8 cellular contexts compared by ENCODE assay signal in the genomic region with DNA sequence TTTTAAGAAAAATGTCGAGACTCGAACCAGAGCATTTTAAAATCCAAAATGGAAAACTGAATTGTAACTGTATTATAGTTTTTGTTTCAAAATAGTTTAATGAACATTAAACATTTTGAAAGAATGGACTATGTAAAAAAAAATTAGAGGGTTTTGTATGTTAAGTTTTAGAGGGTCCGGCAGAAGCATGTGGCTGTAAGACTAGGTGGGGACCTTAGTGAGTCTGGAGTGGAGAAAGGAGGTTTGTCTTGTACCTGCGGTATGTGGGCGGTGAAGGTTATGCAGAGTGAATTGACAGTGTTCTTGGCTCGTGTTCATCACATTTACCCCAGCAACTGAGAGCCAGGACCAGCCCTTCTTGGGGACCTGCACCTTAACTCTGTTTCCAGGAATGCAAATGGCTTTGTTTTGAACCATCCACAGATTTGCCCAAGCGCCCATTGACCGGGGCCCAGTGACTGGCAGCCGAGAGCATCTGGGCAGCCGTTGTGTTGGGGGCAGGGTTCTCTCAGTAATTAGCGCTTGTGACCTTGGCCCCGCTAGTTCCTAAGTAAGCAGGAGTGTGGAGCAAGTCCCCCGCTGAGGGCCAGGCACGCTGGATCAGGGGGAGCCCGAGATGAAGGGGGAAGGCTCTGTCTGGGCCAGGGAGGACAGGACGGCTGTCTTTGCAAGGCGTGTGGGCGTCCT. TPM values are rescaled to one million over a fixed set of nuclear protein-coding genes. Genes with fewer than 3 reads are reported as not detected.
DNase-seq lines count a peak whose midpoint lies in the region; ATAC-seq, FAIRE-seq and TF ChIP-seq lines count a peak whose summit lies in the region.

No MANE protein-coding gene starts in this region.

- peak; percentile 57; the same call in 1 of the 2 replicates for TF ChIP-seq RAD21 in HepG2 (CRISPR knock-in tag; IDR thresholded peaks at IDR 0.05)

- CTCF ChIA-PET in HepG2 (lab: Yijun Ruan, JAX; ENCODE audit: low intra/inter-chr PET ratio, low total read pairs), result no interaction called here

- 2% methylated on average over 18 of the region's 18 CpGs for WGBS in HepG2 (ENCODE audit: low lambda C conversion rate)
- WGBS in testis, 2 donors, result 31 to 36% methylated on average over 16 to 18 of the region's 18 CpGs

- peak; percentile 72 to 94 for TF ChIP-seq POLR2A in HepG2 (IDR thresholded peaks at IDR 0.05; ENCODE audit: insufficient read depth in 1 of 2, low read depth in 2 of 2, low read length in 2 of 2)
- TF ChIP-seq POLR2A in testis (IDR thresholded peaks at IDR 0.05), result no peak
- TF ChIP-seq POLR2A in GM18505 (IDR thresholded peaks at IDR 0.05; ENCODE audit: borderline replicate concordance, extremely low read depth, insufficient read depth, insufficient read length), result no peak

- intact Hi-C loops in HepG2 (cut with micrococcal nuclease; ENCODE audit: unreplicated experiment), result loop anchor here (1.0 to 5.0 kb wide), 4 partner anchors 24 to 121 kb away; no protein-coding TSS in a partner anchor
- intact Hi-C loops in testis (cut with DNase I; ENCODE audit: low total_unique reads), result no loop called here

- H3K4me3 ChIP-seq in DND-41 (ENCODE audit: low read depth in 1 of 2, low read length in 2 of 2) (peak overlapping the region; percentile 39 to 66), brain microvascular endothelial cell (ENCODE audit: low read depth, low read length) (peak overlapping the region; percentile 66), HepG2 (replicated peaks in 1 of 3; ENCODE audit: insufficient read depth in 1 of 3, low read depth in 2 of 3, low read length in 3 of 3) (peak overlapping the region; percentile 68 to 81 (median 69)), testis (peak overlapping the region; percentile 98 to 100)

- H3K79me2 ChIP-seq in DND-41 (ENCODE audit: insufficient read depth, low read length) (peaks cover 47% of the 10 kb centered on the region), HepG2 (ENCODE audit: insufficient read depth, low read length) (peaks cover 35% of the 10 kb centered on the region)

- H4K20me1 ChIP-seq in DND-41 (ENCODE audit: insufficient read depth, low read length) (peaks cover 34% of the 10 kb centered on the region), HepG2 (ENCODE audit: insufficient read depth, low read length) (peaks cover 26% of the 10 kb centered on the region)

- BruUV-seq in HepG2 (replicated peaks; lab: Mats Ljungman, UMichigan), result TSS peak; percentile 89

- DNase-seq in DND-41 (peak; percentile 32), NCI-H524 treated with DMSO at 0.1 percent for 48 hours (lab: John Stamatoyannopoulos, UW) (peak; percentile 7), brain microvascular endothelial cell (no peak), HepG2 (ENCODE audit: low spot score) (peak; percentile 85), testis (peak; percentile 78)

- H3K4me1 ChIP-seq in DND-41 (ENCODE audit: insufficient read depth, low read length) (peaks cover 26% of the 10 kb centered on the region), HepG2 (ENCODE audit: insufficient read depth, low read length) (peaks cover 40% of the 10 kb centered on the region), testis (peaks cover 12% of the 10 kb centered on the region)

- H3K4me2 ChIP-seq in DND-41 (ENCODE audit: insufficient read depth, low read length) (peak overlapping the region; percentile 63), HepG2 (ENCODE audit: low read depth, low read length) (peak overlapping the region; percentile 95)

- H3K27me3 ChIP-seq in DND-41 (ENCODE audit: insufficient read depth, low read length, poor library complexity), result no peaks in the 10 kb centered on the region
- H3K27me3 ChIP-seq in brain microvascular endothelial cell (replicated peaks), result no peaks in the 10 kb centered on the region
- no peaks in the 10 kb centered on the region; a peak in 1 of 5 replicates for H3K27me3 ChIP-seq in HepG2 (ENCODE audit: control insufficient read depth in 1 of 2, insufficient read depth in 2 of 2, low read length in 2 of 2)
- H3K27me3 ChIP-seq in testis, result no peaks in the 10 kb centered on the region

- H3K36me3 ChIP-seq in DND-41 (ENCODE audit: insufficient read depth, low read length), result peaks cover 33% of the 10 kb centered on the region
- peaks cover 33% of the 10 kb centered on the region for H3K36me3 ChIP-seq in brain microvascular endothelial cell (replicated peaks)
- peaks cover 0 to 12% of the 10 kb centered on the region in 2 experiments; a peak in 2 of 5 replicates for H3K36me3 ChIP-seq in HepG2 (replicated peaks in 1 of 2; ENCODE audit: control insufficient read depth in 1 of 2, insufficient read depth in 2 of 2, low read length in 2 of 2)
- H3K36me3 ChIP-seq in testis (ENCODE audit: low read depth, missing control alignments), result no peaks in the 10 kb centered on the region

- H3K9ac ChIP-seq in DND-41 (ENCODE audit: low read depth, low read length) (peak overlapping the region; percentile 90), HepG2 (ENCODE audit: insufficient read depth, low read depth, low read length) (peak overlapping the region; percentile 99)

- ATAC-seq in DND-41 (ENCODE audit: insufficient read depth, low read depth) (no peak), HepG2 (peak; percentile 21), HG03039 (IDR thresholded peaks at IDR 0.05; ENCODE audit: unreplicated experiment) (no peak), GM18505 (IDR thresholded peaks at IDR 0.05; ENCODE audit: unreplicated experiment) (no peak), HG02763 (IDR thresholded peaks at IDR 0.05; ENCODE audit: unreplicated experiment) (no peak)

- no peaks in the 10 kb centered on the region for H3K9me3 ChIP-seq in DND-41 (ENCODE audit: insufficient read depth, low read length, severe bottlenecking)
- H3K9me3 ChIP-seq in HepG2 (ENCODE audit: low read length), result no peaks in the 10 kb centered on the region
- H3K9me3 ChIP-seq in testis, result no peaks in the 10 kb centered on the region

- POLR2A ChIA-PET in HepG2 (lab: Yijun Ruan, JAX), result interaction anchor here (0.8 to 5.5 kb wide), 17 partner anchors 9 to 866 kb away, joined by 3 to 217 read pairs (median 11); a partner anchor contains a TSS

- H3K27ac ChIP-seq in DND-41 (ENCODE audit: low read length) (peak overlapping the region; percentile 97), brain microvascular endothelial cell (peak overlapping the region; percentile 99), HepG2 (ENCODE audit: extremely low read length, insufficient read depth, low read length) (peak overlapping the region; percentile 99), testis (peak overlapping the region; percentile 99 to 100)

- TF ChIP-seq EP300 in HepG2 (IDR thresholded peaks at IDR 0.05; ENCODE audit: low read depth in 2 of 2, low read length in 2 of 2) (peak; percentile 69 to 79; a peak in 3 of 4 replicates), HepG2 (CRISPR knock-in tag; IDR thresholded peaks at IDR 0.05; ENCODE audit: borderline replicate concordance) (peak; percentile 87)

- FAIRE-seq in HepG2 (lab: Jason Lieb, UNC), result peak; percentile 72

- TF ChIP-seq CTCF in DND-41 (IDR thresholded peaks at IDR 0.05; ENCODE audit: borderline replicate concordance, extremely low read depth, low read length, poor library complexity, severe bottlenecking), result no peak
- TF ChIP-seq CTCF in brain microvascular endothelial cell (IDR thresholded peaks at IDR 0.05; ENCODE audit: low read depth, low read length, missing control alignments), result no peak
- TF ChIP-seq CTCF in HepG2 (CRISPR knock-in tag; IDR thresholded peaks at IDR 0.05), result peak; percentile 43
- no peak for TF ChIP-seq CTCF in testis (IDR thresholded peaks at IDR 0.05)

- in situ Hi-C loops in brain microvascular endothelial cell (cut with HindIII; ENCODE audit: low pct_ligation_motif_present, low sequenced_read_pairs) (no loop called here), HepG2 (cut with HindIII; ENCODE audit: extremely low pct_ligation_motif_present, low pct_unique_long_range_greater_than_20kb) (loop anchor here (5.0 kb wide), 1 partner anchor 66 kb away; no protein-coding TSS in a partner anchor)

- H2AFZ ChIP-seq in DND-41 (ENCODE audit: low read depth, low read length), result no peak overlapping the region
- H2AFZ ChIP-seq in HepG2 (ENCODE audit: low read length), result no peak overlapping the region

TF ChIP-seq in HepG2, 621 proteins besides CTCF, POLR2A, EP300 and RAD21 (continues in another document):
- TF ChIP-seq MXD4 (CRISPR knock-in tag; IDR thresholded peaks at IDR 0.05), result peak; percentile 11; the same call in 1 of the 2 replicates
- 0 out of 2 replicates have a peak, but pooled peaks have one; percentile 19 for TF ChIP-seq KMT2A (CRISPR knock-in tag; IDR thresholded peaks at IDR 0.05)
- peak; percentile 82 for TF ChIP-seq KDM2A (CRISPR knock-in tag; IDR thresholded peaks at IDR 0.05; ENCODE audit: borderline replicate concordance, low read depth)
- peak; percentile 68 for TF ChIP-seq NFIC (IDR thresholded peaks at IDR 0.05; ENCODE audit: low read length)

RNA-seq across cellular contexts. Expression of a gene that starts 1.4 kb away (rescaled TPM):
- 13.5 and 27.0 TPM in 2 replicates for total RNA-seq in HepG2 (2016; rRNA removed; fragmentation: Illumina TruSeq; extraction: Trizol)
- 17.4 and 21.1 TPM in 2 replicates for total RNA-seq in HepG2 (2016; cell fraction: cytosol; rRNA removed; fragmentation: Illumina TruSeq; extraction: Trizol; ENCODE audit: low read depth)
- 13.7 and 28.9 TPM in 2 replicates for total RNA-seq in HepG2 (2016; cell fraction: insoluble cytoplasmic fraction; rRNA removed; fragmentation: Illumina TruSeq; extraction: Trizol)
- 23.0 and 29.0 TPM in 2 replicates for total RNA-seq in HepG2 (2016; cell fraction: membrane; rRNA removed; fragmentation: Illumina TruSeq; extraction: Trizol)
- total RNA-seq in HepG2 (2016; cell fraction: nucleus; rRNA removed; fragmentation: Illumina TruSeq; extraction: Trizol), result 106 and 113 TPM in 2 replicates
- 71.9 and 75.4 TPM in 2 replicates for polyA plus RNA-seq in HepG2 (2011; rRNA removed)
- 35.6 and 36.3 TPM in 2 replicates for polyA plus RNA-seq in HepG2 (2011; cell fraction: cytosol; rRNA removed)
- 201 and 233 TPM in 2 replicates for polyA plus RNA-seq in HepG2 (2011; cell fraction: nucleus; rRNA removed)
- 28.6 and 64.6 TPM in 2 replicates for polyA plus RNA-seq in HepG2 (2012)
- 2.8 and 3.6 TPM in 2 replicates for polyA plus RNA-seq in HepG2 (2016; cell fraction: cytosol; fragmentation: Illumina TruSeq; extraction: Trizol; ENCODE audit: low read depth)
- 25.4 and 29.8 TPM in 2 replicates for polyA plus RNA-seq in HepG2 (2016; cell fraction: insoluble cytoplasmic fraction; fragmentation: Illumina TruSeq; extraction: Trizol; ENCODE audit: low read depth)
- 11.0 and 14.7 TPM in 2 replicates for polyA plus RNA-seq in HepG2 (2016; cell fraction: membrane; fragmentation: Illumina TruSeq; extraction: Trizol; ENCODE audit: low read depth)
- 165 and 176 TPM in 2 replicates for polyA plus RNA-seq in HepG2 (2016; cell fraction: nucleus; fragmentation: Illumina TruSeq; extraction: Trizol; ENCODE audit: insufficient read depth, low read depth)
- 46.3 and 318 TPM in 2 replicates for polyA minus RNA-seq in HepG2 (2011; rRNA and poly(A)+ RNA removed; ENCODE audit: low replicate concordance)
- 50.8 and 67.4 TPM in 2 replicates for polyA minus RNA-seq in HepG2 (2011; cell fraction: cytosol; rRNA and poly(A)+ RNA removed)
- 544 and 615 TPM in 2 replicates for polyA minus RNA-seq in HepG2 (2011; cell fraction: nucleus; rRNA and poly(A)+ RNA removed)
- 10 to 100 TPM; 30.8 to 35.7 TPM for total RNA-seq in testis
- 41.5 TPM for polyA plus RNA-seq in testis (ENCODE audit: insufficient read depth, low read depth, low replicate concordance)

Comparison
In these comparisons a context has a peak if more than half of its experiments do, and no peak if none do; other contexts are left out.
1. POLR2A ChIP-seq: peak in HepG2 (2 of 2); none in testis (single experiment) and GM18505 (single experiment).
2. Peak in every context shown above with its lines, with median percentiles within 50 percentile points of each other: H3K27ac ChIP-seq and H3K4me3 ChIP-seq.